ENCODE assay signal across 8 cellular contexts in the genomic region with DNA sequence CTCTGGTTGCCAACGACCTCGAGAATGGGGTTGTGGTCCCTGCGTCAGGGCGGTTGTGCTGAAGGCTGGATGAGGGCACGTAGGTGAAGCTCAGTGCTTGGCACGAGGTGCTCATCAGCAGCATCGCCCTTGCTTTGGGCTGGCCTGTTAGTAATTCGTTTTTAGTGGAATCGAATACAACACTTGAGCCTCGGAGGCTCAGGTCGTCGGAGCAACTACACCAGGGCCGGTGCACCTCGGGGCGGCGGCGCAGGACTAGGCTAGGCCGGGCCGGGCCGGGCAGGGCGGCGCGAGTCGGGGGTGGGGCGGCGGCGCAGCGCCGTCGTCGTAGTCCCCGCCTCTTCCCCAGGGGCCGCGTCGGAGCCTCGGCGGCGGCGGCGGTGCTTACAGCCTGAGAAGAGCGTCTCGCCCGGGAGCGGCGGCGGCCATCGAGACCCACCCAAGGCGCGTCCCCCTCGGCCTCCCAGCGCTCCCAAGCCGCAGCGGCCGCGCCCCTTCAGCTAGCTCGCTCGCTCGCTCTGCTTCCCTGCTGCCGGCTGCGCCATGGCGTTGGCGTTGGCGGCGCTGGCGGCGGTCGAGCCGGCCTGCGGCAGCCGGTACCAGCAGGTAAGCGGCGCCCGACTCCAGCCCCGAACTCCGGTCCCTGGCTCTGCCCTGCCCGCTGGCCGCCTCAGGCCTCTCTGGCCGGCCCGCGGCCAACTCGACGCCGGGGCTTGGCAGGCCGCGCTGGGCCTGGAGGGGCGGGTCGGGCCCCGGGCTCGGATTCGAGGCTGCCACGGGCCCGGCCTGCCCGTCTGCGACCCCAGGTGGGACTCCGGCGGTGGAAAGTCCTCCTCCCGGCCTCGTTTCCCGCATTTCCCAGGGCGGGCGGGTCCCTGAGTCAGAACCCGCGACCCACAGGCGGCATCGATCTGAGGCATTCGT. TPM values are rescaled to one million over a fixed set of nuclear protein-coding genes. Genes with fewer than 3 reads are reported as not detected.
DNase-seq lines count a peak whose midpoint lies in the region; ATAC-seq and TF ChIP-seq lines count a peak whose summit lies in the region.

A gene with protein sequence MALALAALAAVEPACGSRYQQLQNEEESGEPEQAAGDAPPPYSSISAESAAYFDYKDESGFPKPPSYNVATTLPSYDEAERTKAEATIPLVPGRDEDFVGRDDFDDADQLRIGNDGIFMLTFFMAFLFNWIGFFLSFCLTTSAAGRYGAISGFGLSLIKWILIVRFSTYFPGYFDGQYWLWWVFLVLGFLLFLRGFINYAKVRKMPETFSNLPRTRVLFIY (plus strand): TSS at position 348 of the 924 bp plus-strand sequence. CDS start 196 bp downstream, at position 544.

- H3K4me1 Mint-ChIP-seq in T-helper 1 cell treated with Interleukin-12 subunit alpha and Interleukin-12 subunit beta and Interleukin-4 antibody, amounts not matched to agents 30 μg/mL and 1 μg/mL, for 36 hours (ENCODE audit: low read depth): peaks cover 54% of the 10 kb centered on the region

- intact Hi-C loops in left ventricle myocardium inferior (cut with micrococcal nuclease) (no loop called here), psoas muscle (cut with DNase I) (no loop called here)

- peak; percentile 69 for TF ChIP-seq POLR2A in NB4 (IDR thresholded peaks at IDR 0.05; ENCODE audit: extremely low read depth, insufficient read length)

- H3K36me3 ChIP-seq in left ventricle myocardium inferior (no peaks in the 10 kb centered on the region), psoas muscle (ENCODE audit: insufficient read depth in 1 of 2, low read depth in 1 of 2) (no peaks in the 10 kb centered on the region)

- H3K36me3 Mint-ChIP-seq in T-helper 1 cell treated with Interleukin-12 subunit alpha and Interleukin-12 subunit beta and Interleukin-4 antibody, amounts not matched to agents 30 μg/mL and 1 μg/mL, for 36 hours (ENCODE audit: low read depth): peaks cover 17% of the 10 kb centered on the region

- H3K27me3 ChIP-seq in left ventricle myocardium inferior (ENCODE audit: low read depth) (no peaks in the 10 kb centered on the region), psoas muscle (ENCODE audit: insufficient read depth in 3 of 3, low read length in 2 of 3) (no peaks in the 10 kb centered on the region)

- H3K9me3 ChIP-seq in left ventricle myocardium inferior (replicated peaks) (no peaks in the 10 kb centered on the region), psoas muscle (no peaks in the 10 kb centered on the region)

- DNase-seq in HFF-Myc (ENCODE audit: extremely low read depth, low read depth) (peak; percentile 14), NB4 (ENCODE audit: low read depth) (peak; percentile 85), amniotic epithelial cell (ENCODE audit: low read depth) (peak; percentile 65), left ventricle myocardium inferior (peak; percentile 90), psoas muscle (peak; percentile 87 to 93), ureter (ENCODE audit: low spot score) (peak; percentile 90)

- TF ChIP-seq CTCF in GM12875 (IDR thresholded peaks at IDR 0.05; ENCODE audit: borderline replicate concordance, insufficient read depth, low read depth, low read length) (0 out of 2 replicates have a peak, but pooled peaks have one; percentile 10), HFF-Myc (IDR thresholded peaks at IDR 0.05; ENCODE audit: low read depth, low read length, missing control alignments) (no peak), NB4 (IDR thresholded peaks at IDR 0.05; ENCODE audit: low read depth, low read length) (no peak), left ventricle myocardium inferior (IDR thresholded peaks at IDR 0.05; ENCODE audit: borderline replicate concordance) (no peak), psoas muscle (IDR thresholded peaks at IDR 0.05) (no peak)

- H3K27ac ChIP-seq in left ventricle myocardium inferior (replicated peaks) (peak within 1 kb of the TSS; percentile 95), psoas muscle (peak within 1 kb of the TSS; percentile 99)

- 2 to 4% (median 2%) methylated on average over 58 to 106 of the region's 106 CpGs for WGBS in psoas muscle, 3 donors

- peak within 1 kb of the TSS; percentile 93 for H3K4me3 Mint-ChIP-seq in T-helper 1 cell treated with Interleukin-12 subunit alpha and Interleukin-12 subunit beta and Interleukin-4 antibody, amounts not matched to agents 30 μg/mL and 1 μg/mL, for 36 hours

- H3K4me1 ChIP-seq in left ventricle myocardium inferior (peaks cover 71% of the 10 kb centered on the region), psoas muscle (peaks cover 29% of the 10 kb centered on the region)

- no peaks in the 10 kb centered on the region for H3K27me3 Mint-ChIP-seq in T-helper 1 cell treated with Interleukin-12 subunit alpha and Interleukin-12 subunit beta and Interleukin-4 antibody, amounts not matched to agents 30 μg/mL and 1 μg/mL, for 36 hours (ENCODE audit: low read depth)

- peak; percentile 98 to 99 (median 98) for ATAC-seq in psoas muscle

- H3K27ac Mint-ChIP-seq in T-helper 1 cell treated with Interleukin-12 subunit alpha and Interleukin-12 subunit beta and Interleukin-4 antibody, amounts not matched to agents 30 μg/mL and 1 μg/mL, for 36 hours: peak within 1 kb of the TSS; percentile 93

- H3K4me3 ChIP-seq in GM12875 (ENCODE audit: low read depth, low read length) (peak within 1 kb of the TSS; percentile 56), HFF-Myc (replicated peaks; ENCODE audit: low read depth, low read length) (peak within 1 kb of the TSS; percentile 94), NB4 (ENCODE audit: low read depth, low read length) (peak within 1 kb of the TSS; percentile 74), left ventricle myocardium inferior (peak within 1 kb of the TSS; percentile 81), psoas muscle (peak within 1 kb of the TSS; percentile 94)

- no peaks in the 10 kb centered on the region for H3K9me3 Mint-ChIP-seq in T-helper 1 cell treated with Interleukin-12 subunit alpha and Interleukin-12 subunit beta and Interleukin-4 antibody, amounts not matched to agents 30 μg/mL and 1 μg/mL, for 36 hours

RNA-seq across cellular contexts. Expression of the gene that starts here (rescaled TPM):
- total RNA-seq in left ventricle myocardium inferior (62.1 TPM), psoas muscle (10 to 100 TPM; 28.5 to 34.1 (median 31.8) TPM), ureter (69.6 TPM)
- 10 to 100 TPM; 22.9 to 34.2 (median 23.7) TPM for polyA plus RNA-seq in psoas muscle

Comparison
In these comparisons a context has a peak if more than half of its experiments do, and no peak if none do; other contexts are left out.
1. Peak in every context shown above with its lines: DNase-seq, ATAC-seq, H3K4me3 ChIP-seq and H3K27ac ChIP-seq.
2. DNase-seq: peak in every context shown above with its lines; median percentile 90 in left ventricle myocardium inferior; 90 in psoas muscle; 90 in ureter; 85 in NB4; 65 in amniotic epithelial cell; 14 in HFF-Myc.